8 cellular contexts compared by ENCODE assay signal in the genomic region with DNA sequence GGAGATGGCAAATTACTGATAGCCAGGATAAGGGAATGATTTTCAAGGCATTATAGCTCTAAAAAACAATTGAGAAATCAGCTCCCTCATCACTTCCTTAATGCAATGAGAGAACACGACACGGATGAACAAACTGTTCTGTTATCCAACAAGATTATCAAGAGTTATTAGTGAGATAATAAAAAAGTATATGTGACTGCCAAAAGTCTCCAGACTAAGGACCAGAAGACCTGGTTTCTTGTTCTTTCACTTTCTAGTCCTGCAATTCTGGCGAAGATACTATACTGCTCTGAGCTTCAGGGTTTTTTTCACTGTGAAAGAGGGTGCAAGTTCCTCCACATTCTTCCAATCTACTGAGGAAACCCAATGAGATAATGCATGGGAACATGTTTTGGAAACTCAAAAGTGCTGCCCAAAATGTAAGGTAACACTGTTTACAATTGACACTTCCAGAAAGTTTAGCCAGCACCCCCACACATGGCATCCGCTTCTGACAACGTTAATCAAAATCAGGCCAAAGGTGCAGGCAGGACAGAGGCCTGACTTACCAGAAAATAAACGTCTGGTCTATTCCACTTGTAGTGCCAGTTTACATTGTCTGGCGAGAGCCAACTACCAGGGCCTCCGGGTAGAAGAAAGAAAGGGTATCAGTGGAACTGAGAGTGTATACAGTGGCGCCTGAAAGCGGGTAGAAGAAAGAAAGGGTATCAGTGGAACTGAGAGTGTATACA. TPM values are rescaled to one million over a fixed set of nuclear protein-coding genes. Genes with fewer than 3 reads are reported as not detected.
A peak's percentile ranks its signal among the peaks of the same experiment; 100 is the strongest.
DNase-seq lines count a peak whose midpoint lies in the region; ATAC-seq and TF ChIP-seq lines count a peak whose summit lies in the region.

No MANE protein-coding gene starts in this region.

- H3K27me3 ChIP-seq in adipocyte (replicated peaks; ENCODE audit: control insufficient read depth, insufficient read depth, low read length) (no peaks in the 10 kb centered on the region), aorta (ENCODE audit: control insufficient read depth in 1 of 2, insufficient read depth in 2 of 2, low read length in 1 of 2) (no peaks in the 10 kb centered on the region)

- peaks cover 34% of the 10 kb centered on the region for H3K4me1 Mint-ChIP-seq in stimulated activated naive CD8-positive, alpha-beta T cell treated with anti-CD3 and anti-CD28 coated beads, Interleukin-15, Interleukin-2, amounts not matched to agents 100 ng/mL and 50 ng/mL, for 24 hours (ENCODE audit: low read depth)
- peaks cover 31% of the 10 kb centered on the region for H3K4me1 Mint-ChIP-seq in mesothelial cell of epicardium

- no peaks in the 10 kb centered on the region for H3K9me3 ChIP-seq in adipocyte (ENCODE audit: control insufficient read depth, low read length)
- no peaks in the 10 kb centered on the region for H3K9me3 ChIP-seq in aorta (ENCODE audit: control insufficient read depth, low read length)

- intact Hi-C loops in aorta (cut with DNase I) = no loop called here

- ATAC-seq in stimulated activated naive CD8-positive, alpha-beta T cell treated with anti-CD3 and anti-CD28 coated beads, Interleukin-15, Interleukin-2, amounts not matched to agents 100 U/mL and 50 U/mL, for 24 hours = no peak
- ATAC-seq in aorta (ENCODE audit: low FRiP score) (peak; percentile 19), HG03439 (IDR thresholded peaks at IDR 0.05; ENCODE audit: unreplicated experiment) (no peak)

- WGBS in aorta, 2 donors = 7 to 10% methylated on average over 8 to 9 of the region's 10 CpGs

- H3K4me3 Mint-ChIP-seq in stimulated activated naive CD8-positive, alpha-beta T cell treated with anti-CD3 and anti-CD28 coated beads, Interleukin-15, Interleukin-2, amounts not matched to agents 100 ng/mL and 50 ng/mL, for 24 hours = peak overlapping the region; percentile 95
- peak overlapping the region; percentile 49 for H3K4me3 Mint-ChIP-seq in mesothelial cell of epicardium

- DNase-seq in stimulated activated naive CD8-positive, alpha-beta T cell treated with anti-CD3 and anti-CD28 coated beads, Interleukin-15, Interleukin-2, amounts not matched to agents 100 U/mL and 50 U/mL, for 24 hours = no peak
- DNase-seq in adipocyte (ENCODE audit: low read depth) = no peak
- DNase-seq in mesothelial cell of epicardium (ENCODE audit: low spot score in 2 of 2, unreplicated experiment in 2 of 2) = no peak
- DNase-seq in aorta = no peak
- DNase-seq in effector CD4-positive, alpha-beta T cell = no peak
- DNase-seq in amniotic stem cell (lab: John Stamatoyannopoulos, UW) = no peak

- peaks cover 25% of the 10 kb centered on the region for H3K36me3 Mint-ChIP-seq in stimulated activated naive CD8-positive, alpha-beta T cell treated with anti-CD3 and anti-CD28 coated beads, Interleukin-15, Interleukin-2, amounts not matched to agents 100 ng/mL and 50 ng/mL, for 24 hours (ENCODE audit: low read depth)
- H3K36me3 Mint-ChIP-seq in mesothelial cell of epicardium = peaks cover 3% of the 10 kb centered on the region

- H3K27me3 Mint-ChIP-seq in stimulated activated naive CD8-positive, alpha-beta T cell treated with anti-CD3 and anti-CD28 coated beads, Interleukin-15, Interleukin-2, amounts not matched to agents 100 ng/mL and 50 ng/mL, for 24 hours = no peaks in the 10 kb centered on the region
- H3K27me3 Mint-ChIP-seq in mesothelial cell of epicardium (ENCODE audit: low read depth) = no peaks in the 10 kb centered on the region

- no peak for TF ChIP-seq CTCF in mesothelial cell of epicardium (IDR thresholded peaks at IDR 0.05; ENCODE audit: unreplicated experiment)

- H3K4me1 ChIP-seq in adipocyte (ENCODE audit: control insufficient read depth, insufficient read depth, low read length) (peaks cover 37% of the 10 kb centered on the region), aorta (ENCODE audit: control insufficient read depth in 1 of 2, insufficient read depth in 2 of 2, low read length in 2 of 2) (peaks cover 0 to 4% of the 10 kb centered on the region in 2 donors)

- H3K27ac Mint-ChIP-seq in stimulated activated naive CD8-positive, alpha-beta T cell treated with anti-CD3 and anti-CD28 coated beads, Interleukin-15, Interleukin-2, amounts not matched to agents 100 ng/mL and 50 ng/mL, for 24 hours = peak overlapping the region; percentile 50
- peak overlapping the region; percentile 88 for H3K27ac Mint-ChIP-seq in mesothelial cell of epicardium

- no peaks in the 10 kb centered on the region for H3K9me3 Mint-ChIP-seq in stimulated activated naive CD8-positive, alpha-beta T cell treated with anti-CD3 and anti-CD28 coated beads, Interleukin-15, Interleukin-2, amounts not matched to agents 100 ng/mL and 50 ng/mL, for 24 hours
- H3K9me3 Mint-ChIP-seq in mesothelial cell of epicardium = no peaks in the 10 kb centered on the region

- peak overlapping the region; percentile 90 for H3K9ac ChIP-seq in adipocyte (ENCODE audit: low read length)

- H3K4me3 ChIP-seq in adipocyte (ENCODE audit: low read length) (peak overlapping the region; percentile 83), aorta (ENCODE audit: low read length in 2 of 2) (peak overlapping the region; percentile 6 to 8)

- no peak overlapping the region for H3K27ac ChIP-seq in aorta (ENCODE audit: low read depth in 1 of 2, low read length in 2 of 2)

- H3K36me3 ChIP-seq in adipocyte (ENCODE audit: control insufficient read depth, insufficient read depth, low read length, severe bottlenecking) (no peaks in the 10 kb centered on the region), aorta (ENCODE audit: control insufficient read depth in 1 of 2, insufficient read depth in 2 of 2, low read length in 1 of 2) (no peaks in the 10 kb centered on the region)

RNA-seq across cellular contexts. Expression of gene KANK1, which starts 35.6 kb away (rescaled TPM):
- total RNA-seq in mesothelial cell of epicardium (54.7 to 59.1 TPM (median 58.3 TPM) in 3 replicates), aorta (100 to 1,000 TPM; 127 to 149 TPM)
- polyA plus RNA-seq in aorta = 10 to 100 TPM; 71.6 to 80.3 TPM
